Comparison of ENCODE assay signal across 1 cellular context in the genomic region with DNA sequence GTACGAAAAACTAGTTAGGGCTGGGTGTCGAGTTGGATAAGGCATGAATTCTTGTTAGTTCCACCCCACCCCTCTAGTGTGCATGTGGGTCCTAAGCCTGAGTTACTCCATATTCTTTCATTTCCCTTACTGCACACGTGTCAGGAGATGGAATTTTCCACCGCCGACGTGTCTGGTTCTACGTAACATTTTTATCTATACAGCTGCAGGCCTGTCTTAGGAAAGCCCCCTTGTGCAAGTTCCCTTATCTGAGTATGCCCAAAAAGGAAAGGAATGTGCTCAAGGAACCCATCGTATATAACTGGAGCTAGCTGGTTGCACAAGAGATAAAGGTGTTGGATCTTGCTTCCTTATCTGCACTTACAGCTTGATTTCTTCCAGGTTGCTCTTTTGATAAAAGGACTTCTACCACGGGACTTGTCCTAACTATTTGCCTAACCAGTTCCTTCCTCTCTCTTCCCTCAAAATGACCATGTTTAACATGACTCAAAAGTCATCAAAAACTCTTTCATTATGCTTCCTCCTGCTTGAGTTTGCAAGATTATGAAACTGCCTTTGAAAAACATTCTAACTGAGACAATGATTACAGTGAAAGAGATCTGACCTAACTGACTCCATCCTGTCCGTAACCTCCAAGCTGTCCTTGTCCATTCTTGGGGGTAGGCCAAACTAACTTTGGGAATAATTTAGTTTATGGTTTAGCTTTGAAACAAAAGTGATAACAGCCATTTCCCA.
TF ChIP-seq lines count a peak whose summit lies in the region.

No MANE protein-coding gene starts in this region.

TF ChIP-seq in HepG2, 621 proteins besides CTCF, POLR2A, EP300 and RAD21 (continued from another document and continues in another):
- TF ChIP-seq CCDC6 (CRISPR knock-in tag; IDR thresholded peaks at IDR 0.05), result no peak
- TF ChIP-seq ZNF12 (CRISPR knock-in tag; IDR thresholded peaks at IDR 0.05), result peak; percentile 13; the same call in 1 of the 2 replicates
- peak; percentile 66 for TF ChIP-seq MYC (CRISPR knock-in tag; IDR thresholded peaks at IDR 0.05; ENCODE audit: borderline replicate concordance)
- peak; percentile 87 for TF ChIP-seq RERE (CRISPR knock-in tag; IDR thresholded peaks at IDR 0.05; ENCODE audit: low read depth)
- peak; percentile 58; the same call in 1 of the 2 replicates for TF ChIP-seq TBX3 (IDR thresholded peaks at IDR 0.05; ENCODE audit: borderline replicate concordance)
- TF ChIP-seq CREM (IDR thresholded peaks at IDR 0.05), result peak; percentile 97
- no peak for TF ChIP-seq CREM (CRISPR knock-in tag; IDR thresholded peaks at IDR 0.05)
- TF ChIP-seq ZNF550 (CRISPR knock-in tag; IDR thresholded peaks at IDR 0.05; ENCODE audit: borderline replicate concordance), result no peak
- TF ChIP-seq PTBP1 (IDR thresholded peaks at IDR 0.05; ENCODE audit: low read depth, low read length, poor library complexity, severe bottlenecking), result no peak
- TF ChIP-seq REST (IDR thresholded peaks at IDR 0.05; ENCODE audit: borderline replicate concordance in 1 of 2, low read depth in 1 of 2, low read length in 2 of 2), result no peak; a peak in 1 of 4 replicates
- TF ChIP-seq ZNF616 (CRISPR knock-in tag; IDR thresholded peaks at IDR 0.05; ENCODE audit: low read depth), result 0 out of 2 replicates have a peak, but pooled peaks have one; percentile 35
- peak; percentile 97 for TF ChIP-seq ZGPAT (CRISPR knock-in tag; IDR thresholded peaks at IDR 0.05)
- peak; percentile 83 for TF ChIP-seq SIX4 (CRISPR knock-in tag; IDR thresholded peaks at IDR 0.05)
- no peak for TF ChIP-seq PAF1 (CRISPR knock-in tag; IDR thresholded peaks at IDR 0.05)
- no peak for TF ChIP-seq ZNF879 (CRISPR knock-in tag; IDR thresholded peaks at IDR 0.05)
- TF ChIP-seq, protein P1, sequence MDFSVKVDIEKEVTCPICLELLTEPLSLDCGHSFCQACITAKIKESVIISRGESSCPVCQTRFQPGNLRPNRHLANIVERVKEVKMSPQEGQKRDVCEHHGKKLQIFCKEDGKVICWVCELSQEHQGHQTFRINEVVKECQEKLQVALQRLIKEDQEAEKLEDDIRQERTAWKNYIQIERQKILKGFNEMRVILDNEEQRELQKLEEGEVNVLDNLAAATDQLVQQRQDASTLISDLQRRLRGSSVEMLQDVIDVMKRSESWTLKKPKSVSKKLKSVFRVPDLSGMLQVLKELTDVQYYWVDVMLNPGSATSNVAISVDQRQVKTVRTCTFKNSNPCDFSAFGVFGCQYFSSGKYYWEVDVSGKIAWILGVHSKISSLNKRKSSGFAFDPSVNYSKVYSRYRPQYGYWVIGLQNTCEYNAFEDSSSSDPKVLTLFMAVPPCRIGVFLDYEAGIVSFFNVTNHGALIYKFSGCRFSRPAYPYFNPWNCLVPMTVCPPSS (IDR thresholded peaks at IDR 0.05), result no peak
- no peak; the same call in none of the 2 replicates for TF ChIP-seq NFYC (CRISPR knock-in tag; IDR thresholded peaks at IDR 0.05)
- TF ChIP-seq KDM1A (CRISPR knock-in tag; IDR thresholded peaks at IDR 0.05), result 0 out of 2 replicates have a peak, but pooled peaks have one; percentile 32
- TF ChIP-seq CCAR2 (optimal IDR thresholded peaks at IDR 0.05; ENCODE audit: low read depth, low read length), result no peak
- TF ChIP-seq GMEB1 (CRISPR knock-in tag; IDR thresholded peaks at IDR 0.05; ENCODE audit: borderline replicate concordance), result no peak
- peak; percentile 70; the same call in 1 of the 2 replicates for TF ChIP-seq TFDP1 (CRISPR knock-in tag; IDR thresholded peaks at IDR 0.05; ENCODE audit: borderline replicate concordance)
- no peak for TF ChIP-seq ZNF343 (CRISPR knock-in tag; IDR thresholded peaks at IDR 0.05)
- no peak for TF ChIP-seq RFX1 (IDR thresholded peaks at IDR 0.05)
- no peak for TF ChIP-seq ZNF496 (CRISPR knock-in tag; IDR thresholded peaks at IDR 0.05; ENCODE audit: insufficient replicate concordance)
- TF ChIP-seq DNMT1 (CRISPR knock-in tag; IDR thresholded peaks at IDR 0.05), result no peak
- no peak for TF ChIP-seq ZBTB37 (CRISPR knock-in tag; IDR thresholded peaks at IDR 0.05)
- peak; percentile 66; the same call in 1 of the 2 replicates for TF ChIP-seq KDM3A (CRISPR knock-in tag; IDR thresholded peaks at IDR 0.05; ENCODE audit: low read depth)
- TF ChIP-seq ZNF644 (CRISPR knock-in tag; IDR thresholded peaks at IDR 0.05; ENCODE audit: low read depth), result no peak
- peak; percentile 97 for TF ChIP-seq TCF7 (IDR thresholded peaks at IDR 0.05; ENCODE audit: low read depth)
- TF ChIP-seq E2F2 (CRISPR knock-in tag; IDR thresholded peaks at IDR 0.05; ENCODE audit: borderline replicate concordance), result no peak
- TF ChIP-seq, protein P2, sequence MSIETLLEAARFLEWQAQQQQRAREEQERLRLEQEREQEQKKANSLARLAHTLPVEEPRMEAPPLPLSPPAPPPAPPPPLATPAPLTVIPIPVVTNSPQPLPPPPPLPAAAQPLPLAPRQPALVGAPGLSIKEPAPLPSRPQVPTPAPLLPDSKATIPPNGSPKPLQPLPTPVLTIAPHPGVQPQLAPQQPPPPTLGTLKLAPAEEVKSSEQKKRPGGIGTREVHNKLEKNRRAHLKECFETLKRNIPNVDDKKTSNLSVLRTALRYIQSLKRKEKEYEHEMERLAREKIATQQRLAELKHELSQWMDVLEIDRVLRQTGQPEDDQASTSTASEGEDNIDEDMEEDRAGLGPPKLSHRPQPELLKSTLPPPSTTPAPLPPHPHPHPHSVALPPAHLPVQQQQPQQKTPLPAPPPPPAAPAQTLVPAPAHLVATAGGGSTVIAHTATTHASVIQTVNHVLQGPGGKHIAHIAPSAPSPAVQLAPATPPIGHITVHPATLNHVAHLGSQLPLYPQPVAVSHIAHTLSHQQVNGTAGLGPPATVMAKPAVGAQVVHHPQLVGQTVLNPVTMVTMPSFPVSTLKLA (IDR thresholded peaks at IDR 0.05), result peak; percentile 55
- no peak for TF ChIP-seq ZFP37 (CRISPR knock-in tag; IDR thresholded peaks at IDR 0.05; ENCODE audit: borderline replicate concordance)
- no peak for TF ChIP-seq PAWR (CRISPR knock-in tag; IDR thresholded peaks at IDR 0.05; ENCODE audit: borderline replicate concordance)
- 0 out of 2 replicates have a peak, but pooled peaks have one; percentile 56 for TF ChIP-seq NAIF1 (CRISPR knock-in tag; IDR thresholded peaks at IDR 0.05; ENCODE audit: borderline replicate concordance)
- 0 out of 2 replicates have a peak, but pooled peaks have one; percentile 15 for TF ChIP-seq SPEN (CRISPR knock-in tag; IDR thresholded peaks at IDR 0.05; ENCODE audit: low read depth)
